In genomic region chr2:133561045-133561852, GRCh38 we compare ENCODE assay signal across 8 cellular contexts. TPM values are rescaled to one million over a fixed set of nuclear protein-coding genes. Genes with fewer than 3 reads are reported as not detected.
DNase-seq lines count a peak whose midpoint lies in the region; ATAC-seq and TF ChIP-seq lines count a peak whose summit lies in the region.

No MANE protein-coding gene starts in this region.

- H3K27ac ChIP-seq in VCaP: peak overlapping the region; percentile 15; the same call in 1 of the 2 replicates

- DNase-seq in Ammon's horn (ENCODE audit: low spot score) (peak; percentile 85), M059J (ENCODE audit: low read depth) (peak; percentile 68), hippocampal formation (lab: John Stamatoyannopoulos, UW) (peak; percentile 11 to 88), type B pancreatic cell (ENCODE audit: extremely low spot score, unreplicated experiment) (no peak), GF-D8 (lab: John Stamatoyannopoulos, UW) (no peak)
- no peak for DNase-seq in activated CD8-positive, alpha-beta memory T cell treated with anti-CD3 and anti-CD28 coated beads, Interleukin-2, amount 50 U/mL, for 48 hours

- H3K4me1 Mint-ChIP-seq in type B pancreatic cell (ENCODE audit: unreplicated experiment): peaks cover 5% of the 10 kb centered on the region

- TF ChIP-seq CTCF in VCaP (conservative IDR thresholded peaks at IDR 0.05) (peak; percentile 80), type B pancreatic cell (conservative IDR thresholded peaks at IDR 0.05) (peak; percentile 89)

- H3K27me3 Mint-ChIP-seq in type B pancreatic cell: peaks cover 9% of the 10 kb centered on the region

- peak; percentile 52 for ATAC-seq in GM19397 (IDR thresholded peaks at IDR 0.05; ENCODE audit: unreplicated experiment)

- H3K36me3 Mint-ChIP-seq in type B pancreatic cell: no peaks in the 10 kb centered on the region

- H3K27ac Mint-ChIP-seq in type B pancreatic cell: no peak overlapping the region

- no peak overlapping the region for H3K4me3 Mint-ChIP-seq in type B pancreatic cell

- no peaks in the 10 kb centered on the region for H3K9me3 Mint-ChIP-seq in type B pancreatic cell

RNA-seq across cellular contexts. Expression of gene NCKAP5, which starts 7.0 kb away (rescaled TPM):
- total RNA-seq in M059J (2014; rRNA removed; shearing (Covaris generic)): 3.6 and 6.5 TPM in 2 replicates
- 7.7 and 11.2 TPM in 2 replicates for total RNA-seq in type B pancreatic cell (ENCODE audit: low replicate concordance)

Comparison
In these comparisons a context has a peak if more than half of its experiments do, and no peak if none do; other contexts are left out.
1. DNase-seq: peak in Ammon's horn (single experiment), M059J (single experiment) and hippocampal formation (2 of 2); none in type B pancreatic cell (single experiment), GF-D8 (single experiment) and activated CD8-positive, alpha-beta memory T cell treated with anti-CD3 and anti-CD28 coated beads, Interleukin-2, amount 50 U/mL, for 48 hours (single experiment).